In genomic region chr5:56818409-56819026, GRCh38 we compare ENCODE assay signal across 8 cellular contexts. TPM values are rescaled to one million over a fixed set of nuclear protein-coding genes. Genes with fewer than 3 reads are reported as not detected.
A peak's percentile ranks its signal among the peaks of the same experiment; 100 is the strongest.
DNase-seq lines count a peak whose midpoint lies in the region; ATAC-seq, FAIRE-seq and TF ChIP-seq lines count a peak whose summit lies in the region.

No MANE protein-coding gene starts in this region.

- 0 out of 3 replicates have a peak, but pooled peaks have one; percentile 4 for TF ChIP-seq CTCF in GM12872 (IDR thresholded peaks at IDR 0.05; ENCODE audit: insufficient read depth, low read depth, low read length)
- no peak for TF ChIP-seq CTCF in kidney (IDR thresholded peaks at IDR 0.05; ENCODE audit: borderline replicate concordance, extremely low read depth, insufficient read depth)

- ATAC-seq in HG03280 (IDR thresholded peaks at IDR 0.05; ENCODE audit: unreplicated experiment): no peak
- no peak for ATAC-seq in GM18498 (IDR thresholded peaks at IDR 0.05; ENCODE audit: unreplicated experiment)
- ATAC-seq in HG02798 (IDR thresholded peaks at IDR 0.05; ENCODE audit: poor library complexity, unreplicated experiment): no peak

- H3K4me1 Mint-ChIP-seq in activated T-helper 2 cell treated with anti-CD3 and anti-CD28 coated beads, Interferon-gamma antibody, Interleukin-2, Interleukin-4, amounts not matched to agents 10 μg/mL and 5 μg/mL and 100 μg/mL, durations not matched to agents 14 hours and 24 hours and 36 hours (ENCODE audit: low read depth): peaks cover 49% of the 10 kb centered on the region

- no peaks in the 10 kb centered on the region for H3K9me3 ChIP-seq in kidney (ENCODE audit: control insufficient read depth in 1 of 2, low read length in 2 of 2)

- H3K27ac ChIP-seq in kidney (ENCODE audit: low read depth in 2 of 2, low read length in 2 of 2): peak overlapping the region in 1 of 2 donors; percentile 29

- FAIRE-seq in A204.1 (lab: Jason Lieb, UNC) (peak; percentile 89), kidney (lab: Jason Lieb, UNC) (peak; percentile 45)

- no peak for DNase-seq in activated T-helper 2 cell treated with anti-CD3 and anti-CD28 coated beads, Interferon-gamma antibody, Interleukin-2, Interleukin-4, amounts not matched to agents 10 μg/mL and 5 μg/mL and 100 μg/mL, durations not matched to agents 14 hours and 24 hours and 36 hours (ENCODE audit: low spot score)
- DNase-seq in kidney (no peak), nucleus accumbens (lab: John Stamatoyannopoulos, UW) (no peak)

- H3K36me3 ChIP-seq in kidney (ENCODE audit: control insufficient read depth in 1 of 2, insufficient read depth in 2 of 2, low read length in 2 of 2): no peaks in the 10 kb centered on the region

- peaks cover 9 to 25% of the 10 kb centered on the region in 2 donors for H3K4me1 ChIP-seq in kidney (ENCODE audit: control insufficient read depth in 1 of 2, insufficient read depth in 1 of 2, low read depth in 1 of 2, low read length in 2 of 2)

- intact Hi-C loops in activated T-helper 2 cell treated with anti-CD3 and anti-CD28 coated beads, Interferon-gamma antibody, Interleukin-2, Interleukin-4, amounts not matched to agents 10 μg/mL and 5 μg/mL and 100 μg/mL, durations not matched to agents 14 hours and 24 hours and 36 hours (cut with micrococcal nuclease): loop anchor here (5.0 kb wide), 5 partner anchors 106 to 821 kb away; no protein-coding TSS in a partner anchor
- intact Hi-C loops in kidney (cut with DNase I): no loop called here

- H3K4me3 Mint-ChIP-seq in activated T-helper 2 cell treated with anti-CD3 and anti-CD28 coated beads, Interferon-gamma antibody, Interleukin-2, Interleukin-4, amounts not matched to agents 10 μg/mL and 5 μg/mL and 100 μg/mL, durations not matched to agents 14 hours and 24 hours and 36 hours (ENCODE audit: low read depth): peak overlapping the region; percentile 51

- peak overlapping the region; percentile 55 to 94 for H3K4me3 ChIP-seq in kidney (ENCODE audit: low read length in 2 of 2)

- H3K27me3 Mint-ChIP-seq in activated T-helper 2 cell treated with anti-CD3 and anti-CD28 coated beads, Interferon-gamma antibody, Interleukin-2, Interleukin-4, amounts not matched to agents 10 μg/mL and 5 μg/mL and 100 μg/mL, durations not matched to agents 14 hours and 24 hours and 36 hours (ENCODE audit: low read depth): peaks cover 1% of the 10 kb centered on the region

- no peak overlapping the region for H3K27ac Mint-ChIP-seq in activated T-helper 2 cell treated with anti-CD3 and anti-CD28 coated beads, Interferon-gamma antibody, Interleukin-2, Interleukin-4, amounts not matched to agents 10 μg/mL and 5 μg/mL and 100 μg/mL, durations not matched to agents 14 hours and 24 hours and 36 hours

- H3K36me3 Mint-ChIP-seq in activated T-helper 2 cell treated with anti-CD3 and anti-CD28 coated beads, Interferon-gamma antibody, Interleukin-2, Interleukin-4, amounts not matched to agents 10 μg/mL and 5 μg/mL and 100 μg/mL, durations not matched to agents 14 hours and 24 hours and 36 hours (ENCODE audit: low read depth): peaks cover 24% of the 10 kb centered on the region

- H3K9me3 Mint-ChIP-seq in activated T-helper 2 cell treated with anti-CD3 and anti-CD28 coated beads, Interferon-gamma antibody, Interleukin-2, Interleukin-4, amounts not matched to agents 10 μg/mL and 5 μg/mL and 100 μg/mL, durations not matched to agents 14 hours and 24 hours and 36 hours: no peaks in the 10 kb centered on the region

- H3K9ac ChIP-seq in kidney (ENCODE audit: low read length in 2 of 2): peak overlapping the region; percentile 22 to 37

RNA-seq across cellular contexts. Expression of gene MAP3K1, which starts 3.2 kb away (rescaled TPM):
- total RNA-seq in activated T-helper 2 cell treated with anti-CD3 and anti-CD28 coated beads, Interferon-gamma antibody, Interleukin-2, Interleukin-4, amounts not matched to agents 10 μg/mL and 5 μg/mL and 100 μg/mL, durations not matched to agents 14 hours and 24 hours and 36 hours: 19.9 and 20.7 TPM in 2 replicates
- 64.0 TPM for total RNA-seq in kidney
- polyA plus RNA-seq in kidney (ENCODE audit: insufficient read depth, low read depth, low replicate concordance): 8.1 TPM
